1 cellular context compared by ENCODE assay signal in the genomic region with DNA sequence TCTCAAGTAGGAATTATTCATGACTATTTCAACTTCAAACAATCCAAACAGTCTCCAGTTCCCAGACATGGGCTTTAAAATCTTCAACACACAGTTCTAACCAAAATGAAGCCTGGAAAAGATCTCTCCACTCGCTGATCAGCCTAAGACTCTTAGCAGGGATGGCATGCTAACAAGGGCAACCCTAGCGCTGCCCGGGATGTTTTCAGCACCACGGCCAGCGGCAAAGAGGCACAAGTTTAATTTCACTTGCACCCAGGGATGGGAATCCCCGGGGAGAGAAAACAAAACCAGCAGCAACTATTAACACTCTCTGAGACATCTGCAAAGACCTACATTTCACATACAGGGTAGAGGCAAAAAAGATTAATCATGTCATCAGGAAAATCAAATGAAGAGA.
TF ChIP-seq lines count a peak whose summit lies in the region.

No MANE protein-coding gene starts in this region.

TF ChIP-seq in H1, 55 proteins besides CTCF, POLR2A, EP300 and RAD21 (continued from another document):
- TF ChIP-seq, protein P1, sequence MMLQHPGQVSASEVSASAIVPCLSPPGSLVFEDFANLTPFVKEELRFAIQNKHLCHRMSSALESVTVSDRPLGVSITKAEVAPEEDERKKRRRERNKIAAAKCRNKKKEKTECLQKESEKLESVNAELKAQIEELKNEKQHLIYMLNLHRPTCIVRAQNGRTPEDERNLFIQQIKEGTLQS (IDR thresholded peaks at IDR 0.05; ENCODE audit: insufficient read depth, low read depth, low read length), result no peak
- TF ChIP-seq HDAC2 (IDR thresholded peaks at IDR 0.05; ENCODE audit: borderline replicate concordance in 1 of 2, low read depth in 2 of 2, low read length in 2 of 2) (no peak), CREB1 (IDR thresholded peaks at IDR 0.05) (no peak), YY1 (IDR thresholded peaks at IDR 0.05; ENCODE audit: low read depth, low read length) (no peak), HDAC6 (IDR thresholded peaks at IDR 0.05; ENCODE audit: low read depth, low read length) (no peak), JUND (IDR thresholded peaks at IDR 0.05; ENCODE audit: low read length) (no peak), GABPA (IDR thresholded peaks at IDR 0.05; ENCODE audit: borderline replicate concordance, insufficient read depth, low read length) (no peak), SIN3A (conservative IDR thresholded peaks at IDR 0.05 in 1 of 2, IDR thresholded peaks at IDR 0.05 in 1 of 2; ENCODE audit: low read depth in 1 of 2, low read length in 2 of 2) (no peak), KDM5A (IDR thresholded peaks at IDR 0.05; ENCODE audit: low read length) (no peak), NRF1 (IDR thresholded peaks at IDR 0.05; ENCODE audit: low read depth, low read length) (no peak)
